8 cellular contexts compared by ENCODE assay signal in the genomic region with DNA sequence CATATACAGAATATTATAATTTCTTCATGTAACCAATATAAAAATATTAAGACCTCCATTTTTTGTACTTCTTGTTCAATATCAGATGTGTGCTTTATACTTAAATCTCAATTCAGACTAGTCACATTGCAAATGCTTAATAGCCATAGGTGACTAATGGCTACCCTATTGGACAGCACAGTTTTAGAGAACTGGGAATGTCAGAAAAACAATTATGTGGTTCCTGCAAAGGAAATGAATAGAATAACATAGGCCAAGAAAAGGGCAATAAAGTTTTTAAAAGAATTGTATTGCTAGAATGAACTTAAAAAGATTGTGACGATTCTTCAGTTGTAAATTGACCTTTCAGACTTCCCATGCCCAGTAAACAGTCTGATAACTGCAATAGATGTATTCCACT.
"Had no signal": no experiment of that assay in that cellular context is flagged by ENCODE, and none has a peak within 500 bp of the region (broad histone marks: within the 10 kb centered on the region; RNA-seq: fewer than 3 reads in every experiment).

No MANE protein-coding gene starts in this region.

- H3K4me3 ChIP-seq: GM23248, HAP-1 had no signal

- H3K27me3 Mint-ChIP-seq: IgD-negative memory B cell had no signal

- H3K9me3 ChIP-seq: HAP-1 had no signal

- ATAC-seq: HCT116, HepG2 had no signal

- H3K36me3 ChIP-seq: HAP-1 had no signal

- H3K9ac ChIP-seq: GM23248 had no signal

- H3K27ac Mint-ChIP-seq: IgD-negative memory B cell had no signal

- H3K27ac ChIP-seq: GM23248, HL-60 had no signal

- H3K4me1 ChIP-seq: HAP-1 had no signal

- H2AFZ ChIP-seq: GM23248 had no signal

- DNase-seq: GM23248, GOT3, H7 had no signal

- FAIRE-seq: HepG2 had no signal

- H3K4me3 Mint-ChIP-seq: IgD-negative memory B cell had no signal
